ENCODE assay signal across 28 cellular contexts in genomic region chr2:60097298-60097697, GRCh38.
"Had no signal": no experiment of that assay in that cellular context is flagged by ENCODE, and none has a peak within 500 bp of the region (broad histone marks: within the 10 kb centered on the region; RNA-seq: fewer than 3 reads in every experiment).

No MANE protein-coding gene starts in this region.

- H3K4me3 ChIP-seq: cardiac muscle cell, Peyer's patch, SJCRH30 had no signal

- H3K36me3 Mint-ChIP-seq: activated CD4-positive, alpha-beta memory T cell treated with anti-CD3 and anti-CD28 coated beads for 36 hours; activated naive CD4-positive, alpha-beta T cell treated with anti-CD3 and anti-CD28 coated beads, Interleukin-2, amount 10 ng/mL, durations not matched to agents 7 days and 5 days; activated naive CD8-positive, alpha-beta T cell treated with anti-CD3 and anti-CD28 coated beads for 36 hours had no signal

- H3K27ac ChIP-seq: brain microvascular endothelial cell, cardiac muscle cell, Peyer's patch, RWPE1, SJCRH30, VCaP had no signal

- H3K27ac Mint-ChIP-seq: activated CD4-positive, alpha-beta memory T cell treated with anti-CD3 and anti-CD28 coated beads for 36 hours; activated CD4-positive, alpha-beta T cell treated with anti-CD3 and anti-CD28 coated beads, Interleukin-2, amount 10 ng/mL, durations not matched to agents 7 days and 5 days; activated naive CD4-positive, alpha-beta T cell treated with anti-CD3 and anti-CD28 coated beads, Interleukin-2, amount 10 ng/mL, durations not matched to agents 7 days and 5 days; activated naive CD8-positive, alpha-beta T cell treated with anti-CD3 and anti-CD28 coated beads for 36 hours; activated T-helper 17 cell treated with anti-CD3 and anti-CD28 coated beads, Interleukin-2, amount 50 U/mL, for 72 hours had no signal

- H3K27me3 Mint-ChIP-seq: activated CD4-positive, alpha-beta memory T cell treated with anti-CD3 and anti-CD28 coated beads for 36 hours; activated CD4-positive, alpha-beta T cell treated with anti-CD3 and anti-CD28 coated beads, Interleukin-2, amount 10 ng/mL, durations not matched to agents 7 days and 5 days; activated naive CD8-positive, alpha-beta T cell treated with anti-CD3 and anti-CD28 coated beads for 36 hours had no signal

- H3K27me3 ChIP-seq: brain microvascular endothelial cell, cardiac muscle cell, Peyer's patch, SJCRH30 had no signal

- ATAC-seq: activated T-helper 17 cell treated with anti-CD3 and anti-CD28 coated beads, Interleukin-2, amount 50 U/mL, for 72 hours had no signal

- DNase-seq: activated CD4-positive, alpha-beta memory T cell treated with anti-CD3 and anti-CD28 coated beads for 36 hours; activated CD4-positive, alpha-beta T cell treated with anti-CD3 and anti-CD28 coated beads, Interleukin-2, amount 10 ng/mL, durations not matched to agents 7 days and 5 days; activated CD4-positive, CD25-positive, alpha-beta regulatory T cell; activated CD8-positive, alpha-beta memory T cell treated with anti-CD3 and anti-CD28 coated beads for 24 hours; activated gamma-delta T cell treated with Interleukin-2 at 50 U/mL for 16 hours; activated naive CD4-positive, alpha-beta T cell treated with anti-CD3 and anti-CD28 coated beads, Interleukin-2, amount 10 ng/mL, durations not matched to agents 7 days and 5 days; activated naive CD8-positive, alpha-beta T cell treated with anti-CD3 and anti-CD28 coated beads for 36 hours; activated T-cell treated with anti-CD3 and anti-CD28 coated beads, Interleukin-2, amount 50 U/mL, for 48 hours; brain microvascular endothelial cell; Karpas-422; MM.1S; NCI-H1105; NCI-H1436; NCI-H1694 treated with DMSO at 0.1 percent for 48 hours; NCI-H2029 treated with DMSO at 0.1 percent for 48 hours; NCI-H345; NCI-H510A; NCI-H526 treated with DMSO at 0.1 percent for 48 hours; NK-92 treated with Interleukin-12 subunit alpha and Interleukin-12 subunit beta, amount 100 ng/mL, for 24 hours; Peyer's patch; Right ventricle myocardium superior; SJCRH30; SK-N-SH; T-helper 1 cell had no signal

- H3K9me3 ChIP-seq: Peyer's patch, SJCRH30, SK-N-SH had no signal

- H3K9ac ChIP-seq: SK-N-SH had no signal

- H3K4me2 ChIP-seq: SK-N-SH had no signal

- H3K9me3 Mint-ChIP-seq: activated CD4-positive, alpha-beta memory T cell treated with anti-CD3 and anti-CD28 coated beads for 36 hours; activated naive CD4-positive, alpha-beta T cell treated with anti-CD3 and anti-CD28 coated beads, Interleukin-2, amount 10 ng/mL, durations not matched to agents 7 days and 5 days; activated naive CD8-positive, alpha-beta T cell treated with anti-CD3 and anti-CD28 coated beads for 36 hours had no signal

- H3K4me3 Mint-ChIP-seq: activated CD4-positive, alpha-beta memory T cell treated with anti-CD3 and anti-CD28 coated beads for 36 hours; activated CD4-positive, alpha-beta T cell treated with anti-CD3 and anti-CD28 coated beads, Interleukin-2, amount 10 ng/mL, durations not matched to agents 7 days and 5 days; activated naive CD4-positive, alpha-beta T cell treated with anti-CD3 and anti-CD28 coated beads, Interleukin-2, amount 10 ng/mL, durations not matched to agents 7 days and 5 days; activated naive CD8-positive, alpha-beta T cell treated with anti-CD3 and anti-CD28 coated beads for 36 hours; activated T-helper 17 cell treated with anti-CD3 and anti-CD28 coated beads, Interleukin-2, amount 50 U/mL, for 72 hours had no signal

- H3K36me3 ChIP-seq: brain microvascular endothelial cell, cardiac muscle cell, Peyer's patch, SJCRH30 had no signal

- H3K4me1 Mint-ChIP-seq: activated naive CD4-positive, alpha-beta T cell treated with anti-CD3 and anti-CD28 coated beads, Interleukin-2, amount 10 ng/mL, durations not matched to agents 7 days and 5 days; activated naive CD8-positive, alpha-beta T cell treated with anti-CD3 and anti-CD28 coated beads for 36 hours; activated T-helper 17 cell treated with anti-CD3 and anti-CD28 coated beads, Interleukin-2, amount 50 U/mL, for 72 hours had no signal
